In genomic region chr12:31337952-31338351, GRCh38 we compare ENCODE assay signal across 21 cellular contexts. TPM values are rescaled to one million over a fixed set of nuclear protein-coding genes. Genes with fewer than 3 reads are reported as not detected.
DNase-seq lines count a peak whose midpoint lies in the region; ATAC-seq, FAIRE-seq and TF ChIP-seq lines count a peak whose summit lies in the region.
"Had no signal": no experiment of that assay in that cellular context is flagged by ENCODE, and none has a peak within 500 bp of the region (broad histone marks: within the 10 kb centered on the region; RNA-seq: fewer than 3 reads in every experiment).

No MANE protein-coding gene starts in this region.

- no peak for TF ChIP-seq CTCF in HepG2 (CRISPR knock-in tag; IDR thresholded peaks at IDR 0.05)
- no peak for TF ChIP-seq CTCF in right lobe of liver (IDR thresholded peaks at IDR 0.05)
- TF ChIP-seq CTCF in WTC11 (IDR thresholded peaks at IDR 0.05): no peak
- TF ChIP-seq CTCF in mucosa of descending colon (IDR thresholded peaks at IDR 0.05): no peak

- peaks cover 32% of the 10 kb centered on the region for H3K4me1 Mint-ChIP-seq in WTC11

- in situ Hi-C loops in HepG2 (cut with HindIII; ENCODE audit: extremely low pct_ligation_motif_present, low pct_unique_long_range_greater_than_20kb): no loop called here

- H3K27ac ChIP-seq in HepG2 (ENCODE audit: extremely low read length, insufficient read depth, low read length) (no peak overlapping the region), right lobe of liver (no peak overlapping the region)
- H3K27ac ChIP-seq: 22Rv1; A549; BLaER1 treated with 17β-estradiol and CSF1 and Interleukin-3, amounts not matched to agents 10 nM and 100 nM had no signal

- peaks cover 12% of the 10 kb centered on the region for H3K4me1 ChIP-seq in HepG2 (ENCODE audit: insufficient read depth, low read length)
- no peaks in the 10 kb centered on the region for H3K4me1 ChIP-seq in right lobe of liver
- H3K4me1 ChIP-seq in mucosa of descending colon (ENCODE audit: low read depth): no peaks in the 10 kb centered on the region
- H3K4me1 ChIP-seq: A549 had no signal

- TF ChIP-seq EP300 in HepG2 (IDR thresholded peaks at IDR 0.05; ENCODE audit: low read depth in 2 of 2, low read length in 2 of 2) (no peak), HepG2 (CRISPR knock-in tag; IDR thresholded peaks at IDR 0.05; ENCODE audit: borderline replicate concordance) (no peak)

- peak; percentile 25 for DNase-seq in HepG2 (ENCODE audit: low spot score)
- DNase-seq in right lobe of liver: no peak
- no peak for DNase-seq in WTC11 (ENCODE audit: low spot score)
- no peak for DNase-seq in mucosa of descending colon
- DNase-seq in mesenteric fat pad (ENCODE audit: low spot score): no peak
- no peak for DNase-seq in activated naive CD4-positive, alpha-beta T cell treated with anti-CD3 and anti-CD28 coated beads, Interleukin-2, amount 50 U/mL, for 16 hours
- DNase-seq in HuH-7 (ENCODE audit: low spot score): no peak
- DNase-seq: CD8-positive, alpha-beta T cell; GOT3; H7; HFFc6; IMR-90 had no signal

- H3K9ac ChIP-seq in HepG2 (ENCODE audit: insufficient read depth, low read depth, low read length): no peak overlapping the region
- H3K9ac ChIP-seq: BLaER1 treated with 17β-estradiol and CSF1 and Interleukin-3, amounts not matched to agents 10 nM and 100 nM had no signal

- BruUV-seq in HepG2 (replicated peaks; lab: Mats Ljungman, UMichigan): no TSS peak

- intact Hi-C loops in HepG2 (cut with micrococcal nuclease; ENCODE audit: unreplicated experiment) (no loop called here), right lobe of liver (cut with DNase I) (no loop called here), mucosa of descending colon (cut with DNase I, micrococcal nuclease) (no loop called here)

- no peak overlapping the region for H2AFZ ChIP-seq in HepG2 (ENCODE audit: low read length)

- WGBS in HepG2 (ENCODE audit: low lambda C conversion rate): 14% methylated on average over 4 of the region's 4 CpGs
- 46% methylated on average over 3 of the region's 4 CpGs for whole genome bisulfite sequencing in right lobe of liver (ENCODE audit: insufficient coverage, low coverage, low lambda C conversion rate, missing lambda C conversion rate)

- TF ChIP-seq POLR2A in HepG2 (IDR thresholded peaks at IDR 0.05; ENCODE audit: insufficient read depth in 1 of 2, low read depth in 2 of 2, low read length in 2 of 2): no peak
- no peak for TF ChIP-seq POLR2A in right lobe of liver (IDR thresholded peaks at IDR 0.05)

- H3K4me2 ChIP-seq in HepG2 (ENCODE audit: low read depth, low read length): peak overlapping the region; percentile 39
- H3K4me2 ChIP-seq: A549; BLaER1 treated with 17β-estradiol and CSF1 and Interleukin-3, amounts not matched to agents 10 nM and 100 nM had no signal

- no peak for TF ChIP-seq RAD21 in HepG2 (CRISPR knock-in tag; IDR thresholded peaks at IDR 0.05)

- no peaks in the 10 kb centered on the region for H3K27me3 Mint-ChIP-seq in WTC11 (ENCODE audit: low read depth)

- H3K4me3 ChIP-seq in HepG2 (replicated peaks in 1 of 3; ENCODE audit: insufficient read depth in 1 of 3, low read depth in 2 of 3, low read length in 3 of 3) (no peak overlapping the region), right lobe of liver (no peak overlapping the region), mucosa of descending colon (no peak overlapping the region)
- H3K4me3 ChIP-seq: A549; BLaER1 treated with 17β-estradiol and CSF1 and Interleukin-3, amounts not matched to agents 10 nM and 100 nM; K562 had no signal

- CTCF ChIA-PET in HepG2 (lab: Yijun Ruan, JAX; ENCODE audit: low intra/inter-chr PET ratio, low total read pairs): no interaction called here
- CTCF ChIA-PET in WTC11 (lab: Charles Lee): interaction anchor here (0.6 to 1.4 kb wide), 3 partner anchors 12 to 66 kb away, joined by 3 read pairs; partner anchors contain the start of gene SINHCAF

- H3K9me3 ChIP-seq in HepG2 (ENCODE audit: low read length) (no peaks in the 10 kb centered on the region), right lobe of liver (no peaks in the 10 kb centered on the region), mucosa of descending colon (no peaks in the 10 kb centered on the region)
- H3K9me3 ChIP-seq: A549; BLaER1 treated with 17β-estradiol and CSF1 and Interleukin-3, amounts not matched to agents 10 nM and 100 nM had no signal

- FAIRE-seq in HepG2 (lab: Jason Lieb, UNC): peak; percentile 39
- FAIRE-seq: A549, D721Med, G401.6, GM12891, GM18507, K562 had no signal

- H4K20me1 ChIP-seq in HepG2 (ENCODE audit: insufficient read depth, low read length): no peaks in the 10 kb centered on the region
- H4K20me1 ChIP-seq: BLaER1 treated with 17β-estradiol and CSF1 and Interleukin-3, amounts not matched to agents 10 nM and 100 nM had no signal

- no peaks in the 10 kb centered on the region for H3K36me3 Mint-ChIP-seq in WTC11
- H3K36me3 Mint-ChIP-seq: CD8-positive, alpha-beta T cell had no signal

- H3K4me3 Mint-ChIP-seq in WTC11: no peak overlapping the region
- H3K4me3 Mint-ChIP-seq: CD8-positive, alpha-beta T cell; HFFc6 had no signal

- H3K36me3 ChIP-seq in HepG2 (replicated peaks in 1 of 2; ENCODE audit: control insufficient read depth in 1 of 2, insufficient read depth in 2 of 2, low read length in 2 of 2) (no peaks in the 10 kb centered on the region), right lobe of liver (no peaks in the 10 kb centered on the region), mucosa of descending colon (ENCODE audit: low read depth) (no peaks in the 10 kb centered on the region)
- H3K36me3 ChIP-seq: BLaER1 treated with 17β-estradiol and CSF1 and Interleukin-3, amounts not matched to agents 10 nM and 100 nM had no signal

- POLR2A ChIA-PET in HepG2 (lab: Yijun Ruan, JAX) (interaction anchor here (3.3 kb wide), 1 partner anchor 12 kb away, joined by 10 read pairs; the partner anchor contains the start of gene SINHCAF), WTC11 (lab: Charles Lee) (interaction anchor here (0.6 to 3.4 kb wide), 3 partner anchors 10 to 103 kb away, joined by 3 to 14 read pairs (median 5); partner anchors contain the start of gene SINHCAF)

- peaks cover 4% of the 10 kb centered on the region; the same call in 1 of the 2 replicates for H3K9me3 Mint-ChIP-seq in WTC11
- H3K9me3 Mint-ChIP-seq: CD8-positive, alpha-beta T cell; HFFc6 had no signal

- H3K27me3 ChIP-seq in HepG2 (ENCODE audit: control insufficient read depth in 1 of 2, insufficient read depth in 2 of 2, low read length in 2 of 2) (peaks cover 0 to under 1% of the 10 kb centered on the region in 2 experiments; a peak in 1 of 5 replicates), right lobe of liver (no peaks in the 10 kb centered on the region)
- H3K27me3 ChIP-seq: BLaER1 treated with 17β-estradiol and CSF1 and Interleukin-3, amounts not matched to agents 10 nM and 100 nM had no signal

- peak overlapping the region; percentile 50 for H3K27ac Mint-ChIP-seq in WTC11
- H3K27ac Mint-ChIP-seq: CD8-positive, alpha-beta T cell; HFFc6 had no signal

- no peaks in the 10 kb centered on the region for H3K79me2 ChIP-seq in HepG2 (ENCODE audit: insufficient read depth, low read length)

- ATAC-seq in HepG2: peak; percentile 51; the same call in 2 of the 3 replicates
- no peak for ATAC-seq in right lobe of liver
- no peak for ATAC-seq in WTC11
- ATAC-seq in mucosa of descending colon: peak; percentile 45
- ATAC-seq: A549; CD8-positive, alpha-beta T cell; HCT116; K562 had no signal

TF ChIP-seq in HepG2, 621 proteins besides CTCF, POLR2A, EP300 and RAD21 (continues in another document):
- TF ChIP-seq ETV5 (CRISPR knock-in tag; IDR thresholded peaks at IDR 0.05; ENCODE audit: borderline replicate concordance) (peak; percentile 46; the same call in 1 of the 2 replicates), KLF13 (CRISPR knock-in tag; IDR thresholded peaks at IDR 0.05) (no peak), HNRNPLL (IDR thresholded peaks at IDR 0.05; ENCODE audit: low read depth, low read length, poor library complexity, severe bottlenecking) (no peak), ZKSCAN5 (CRISPR knock-in tag; IDR thresholded peaks at IDR 0.05) (peak; percentile 95), NR2F2 (IDR thresholded peaks at IDR 0.05; ENCODE audit: borderline replicate concordance, low read depth) (peak; percentile 26; the same call in 1 of the 2 replicates)

TF ChIP-seq in WTC11, 78 proteins besides CTCF, POLR2A, EP300 and RAD21 (continues in another document):
- TF ChIP-seq CREB1 (CRISPR knock-in tag; IDR thresholded peaks at IDR 0.05) (no peak), ZNF317 (CRISPR knock-in tag; IDR thresholded peaks at IDR 0.05; ENCODE audit: borderline replicate concordance, low read depth) (no peak), NFATC4 (CRISPR knock-in tag; IDR thresholded peaks at IDR 0.05) (no peak)

RNA-seq across cellular contexts. Expression of gene SINHCAF, which starts 12.0 kb away (rescaled TPM):
- total RNA-seq in HepG2 (2016; rRNA removed; fragmentation: Illumina TruSeq; extraction: Trizol): 97.8 and 132 TPM in 2 replicates
- total RNA-seq in HepG2 (2016; cell fraction: cytosol; rRNA removed; fragmentation: Illumina TruSeq; extraction: Trizol; ENCODE audit: low read depth): 22.6 and 27.1 TPM in 2 replicates
- total RNA-seq in HepG2 (2016; cell fraction: insoluble cytoplasmic fraction; rRNA removed; fragmentation: Illumina TruSeq; extraction: Trizol): 99.7 and 134 TPM in 2 replicates
- 62.6 and 68.2 TPM in 2 replicates for total RNA-seq in HepG2 (2016; cell fraction: membrane; rRNA removed; fragmentation: Illumina TruSeq; extraction: Trizol)
- total RNA-seq in HepG2 (2016; cell fraction: nucleus; rRNA removed; fragmentation: Illumina TruSeq; extraction: Trizol): 46.7 and 57.7 TPM in 2 replicates
- 36.8 and 54.6 TPM in 2 replicates for polyA plus RNA-seq in HepG2 (2011; rRNA removed)
- polyA plus RNA-seq in HepG2 (2011; cell fraction: cytosol; rRNA removed): 24.7 and 38.2 TPM in 2 replicates
- polyA plus RNA-seq in HepG2 (2011; cell fraction: nucleus; rRNA removed): 17.1 and 19.0 TPM in 2 replicates
- 60.8 and 80.1 TPM in 2 replicates for polyA plus RNA-seq in HepG2 (2012)
- 8.1 and 9.8 TPM in 2 replicates for polyA plus RNA-seq in HepG2 (2016; cell fraction: cytosol; fragmentation: Illumina TruSeq; extraction: Trizol; ENCODE audit: low read depth)
- 133 and 138 TPM in 2 replicates for polyA plus RNA-seq in HepG2 (2016; cell fraction: insoluble cytoplasmic fraction; fragmentation: Illumina TruSeq; extraction: Trizol; ENCODE audit: low read depth)
- polyA plus RNA-seq in HepG2 (2016; cell fraction: membrane; fragmentation: Illumina TruSeq; extraction: Trizol; ENCODE audit: low read depth): 34.0 and 34.6 TPM in 2 replicates
- 59.8 and 60.8 TPM in 2 replicates for polyA plus RNA-seq in HepG2 (2016; cell fraction: nucleus; fragmentation: Illumina TruSeq; extraction: Trizol; ENCODE audit: insufficient read depth, low read depth)
- 24.4 and 32.5 TPM in 2 replicates for polyA minus RNA-seq in HepG2 (2011; rRNA and poly(A)+ RNA removed; ENCODE audit: low replicate concordance)
- polyA minus RNA-seq in HepG2 (2011; cell fraction: cytosol; rRNA and poly(A)+ RNA removed): 51.2 and 59.7 TPM in 2 replicates
- polyA minus RNA-seq in HepG2 (2011; cell fraction: nucleus; rRNA and poly(A)+ RNA removed): 68.4 and 72.5 TPM in 2 replicates
- total RNA-seq in right lobe of liver: 10 to 100 TPM in 2 of 6 experiments, 1 to 10 TPM in 4; 1.6 to 21.9 (median 8.2) TPM
- 407 to 438 TPM (median 424 TPM) in 3 replicates for total RNA-seq in WTC11 (2021)
- total RNA-seq in mucosa of descending colon: 10 to 100 TPM; 46.8 to 79.2 (median 71.9) TPM
- 21.9 TPM for total RNA-seq in mesenteric fat pad

Comparison
In these comparisons a context has a peak if more than half of its experiments do, and no peak if none do; other contexts are left out.
1. ATAC-seq: peak in HepG2 (single experiment) and mucosa of descending colon (single experiment); none in right lobe of liver (0 of 4) and WTC11 (single experiment).